ENCODE assay signal across 1 cellular context in genomic region chr1:114508386-114508898, GRCh38.
TF ChIP-seq lines count a peak whose summit lies in the region.

No MANE protein-coding gene starts in this region.

TF ChIP-seq in endothelial cell of umbilical vein, 7 proteins besides CTCF, POLR2A, EP300 and RAD21 (continued from another document):
- TF ChIP-seq POLR2AphosphoS5 (IDR thresholded peaks at IDR 0.05; ENCODE audit: insufficient read depth, low read depth, low read length) (no peak), FOS (IDR thresholded peaks at IDR 0.05; ENCODE audit: borderline replicate concordance, insufficient read depth, low read length) (no peak)
